Comparison of ENCODE assay signal across 7 cellular contexts in genomic region chr16:30896203-30896889, GRCh38. TPM values are rescaled to one million over a fixed set of nuclear protein-coding genes. Genes with fewer than 3 reads are reported as not detected.
DNase-seq lines count a peak whose midpoint lies in the region; ATAC-seq, FAIRE-seq and TF ChIP-seq lines count a peak whose summit lies in the region.

TSS of gene CTF1 (plus strand) at chr16:30896614. CDS start at chr16:30896644, 30 bp downstream.

- POLR2A ChIA-PET in HepG2 (lab: Yijun Ruan, JAX): interaction anchor here (0.8 to 2.2 kb wide), 10 partner anchors 9 to 197 kb away, joined by 3 to 18 read pairs (median 3); partner anchors contain the start of genes FBXL19 and SRCAP

- peak within 1 kb of the TSS; percentile 35 for H2AFZ ChIP-seq in HepG2 (ENCODE audit: low read length)

- peak within 1 kb of the TSS; percentile 79 to 98 (median 90) for H3K27ac ChIP-seq in Peyer's patch
- H3K27ac ChIP-seq in duodenal mucosa (ENCODE audit: low read depth, low read length): peak within 1 kb of the TSS; percentile 92
- peak within 1 kb of the TSS; percentile 70 for H3K27ac ChIP-seq in HepG2 (ENCODE audit: extremely low read length, insufficient read depth, low read length)
- H3K27ac ChIP-seq in stomach smooth muscle (ENCODE audit: low read length): peak within 1 kb of the TSS; percentile 99

- peaks cover 8% of the 10 kb centered on the region for H3K79me2 ChIP-seq in HepG2 (ENCODE audit: insufficient read depth, low read length)

- TF ChIP-seq POLR2A in Peyer's patch (IDR thresholded peaks at IDR 0.05) (no peak), HepG2 (IDR thresholded peaks at IDR 0.05; ENCODE audit: insufficient read depth in 1 of 2, low read depth in 2 of 2, low read length in 2 of 2) (no peak; a peak in 1 of 4 replicates)

- WGBS in HepG2 (ENCODE audit: low lambda C conversion rate): 18% methylated on average over 32 of the region's 36 CpGs

- no peak for TF ChIP-seq RAD21 in HepG2 (CRISPR knock-in tag; IDR thresholded peaks at IDR 0.05)

- peak within 1 kb of the TSS; percentile 88 for H3K4me2 ChIP-seq in HepG2 (ENCODE audit: low read depth, low read length)

- TF ChIP-seq CTCF in Peyer's patch (IDR thresholded peaks at IDR 0.05): no peak
- TF ChIP-seq CTCF in HepG2 (CRISPR knock-in tag; IDR thresholded peaks at IDR 0.05): no peak

- CTCF ChIA-PET in HepG2 (lab: Yijun Ruan, JAX; ENCODE audit: low intra/inter-chr PET ratio, low total read pairs): no interaction called here

- peak in 2 of 3 donors; percentile 65 to 73 for DNase-seq in Peyer's patch
- peak; percentile 39 for DNase-seq in HepG2 (ENCODE audit: low spot score)
- DNase-seq in NCI-H1694 (lab: John Stamatoyannopoulos, UW): no peak
- DNase-seq in RPMI8226: no peak

- no TSS peak for BruUV-seq in HepG2 (replicated peaks; lab: Mats Ljungman, UMichigan)

- no peak for FAIRE-seq in HepG2 (lab: Jason Lieb, UNC)

- no peaks in the 10 kb centered on the region for H3K9me3 ChIP-seq in Peyer's patch
- H3K9me3 ChIP-seq in duodenal mucosa (ENCODE audit: control insufficient read depth in 1 of 2, low read length in 2 of 2): no peaks in the 10 kb centered on the region
- no peaks in the 10 kb centered on the region for H3K9me3 ChIP-seq in HepG2 (ENCODE audit: low read length)
- no peaks in the 10 kb centered on the region for H3K9me3 ChIP-seq in stomach smooth muscle (ENCODE audit: control insufficient read depth in 2 of 2, low read length in 2 of 2)

- TF ChIP-seq EP300 in HepG2 (IDR thresholded peaks at IDR 0.05; ENCODE audit: low read depth in 2 of 2, low read length in 2 of 2) (0 out of 4 replicates have a peak, but pooled peaks of 1 of the 2 experiments have one; percentile 35), HepG2 (CRISPR knock-in tag; IDR thresholded peaks at IDR 0.05; ENCODE audit: borderline replicate concordance) (no peak)

- H3K9ac ChIP-seq in duodenal mucosa (ENCODE audit: low read depth in 1 of 2, low read length in 2 of 2) (peak within 1 kb of the TSS; percentile 71 to 77), HepG2 (ENCODE audit: insufficient read depth, low read depth, low read length) (peak within 1 kb of the TSS; percentile 70), stomach smooth muscle (ENCODE audit: low read length in 2 of 2) (peak within 1 kb of the TSS; percentile 94 to 97)

- no peaks in the 10 kb centered on the region for H3K27me3 ChIP-seq in Peyer's patch
- H3K27me3 ChIP-seq in duodenal mucosa (ENCODE audit: control insufficient read depth in 1 of 2, insufficient read depth in 2 of 2, low read length in 2 of 2): no peaks in the 10 kb centered on the region
- no peaks in the 10 kb centered on the region for H3K27me3 ChIP-seq in HepG2 (ENCODE audit: control insufficient read depth in 1 of 2, insufficient read depth in 2 of 2, low read length in 2 of 2)
- no peaks in the 10 kb centered on the region for H3K27me3 ChIP-seq in stomach smooth muscle (ENCODE audit: control insufficient read depth in 1 of 2, insufficient read depth in 2 of 2, low read length in 2 of 2)

- peaks cover 0 to 5% (median 0%) of the 10 kb centered on the region in 3 donors for H3K36me3 ChIP-seq in Peyer's patch
- peaks cover 2 to 3% of the 10 kb centered on the region in 2 donors for H3K36me3 ChIP-seq in duodenal mucosa (ENCODE audit: control insufficient read depth in 1 of 2, insufficient read depth in 2 of 2, low read length in 2 of 2)
- peaks cover 0 to 3% of the 10 kb centered on the region in 2 experiments; a peak in 2 of 5 replicates for H3K36me3 ChIP-seq in HepG2 (replicated peaks in 1 of 2; ENCODE audit: control insufficient read depth in 1 of 2, insufficient read depth in 2 of 2, low read length in 2 of 2)
- H3K36me3 ChIP-seq in stomach smooth muscle (ENCODE audit: control insufficient read depth in 2 of 2, insufficient read depth in 2 of 2, low read length in 2 of 2): peaks cover 3 to 4% of the 10 kb centered on the region in 2 donors

- intact Hi-C loops in HepG2 (cut with micrococcal nuclease; ENCODE audit: unreplicated experiment): loop anchor here (2.0 kb wide), 1 partner anchor 22 kb away; no protein-coding TSS in a partner anchor

- no peaks in the 10 kb centered on the region for H4K20me1 ChIP-seq in HepG2 (ENCODE audit: insufficient read depth, low read length)

- in situ Hi-C loops in HepG2 (cut with HindIII; ENCODE audit: extremely low pct_ligation_motif_present, low pct_unique_long_range_greater_than_20kb): loop anchor here (10.0 kb wide), 1 partner anchor 52 kb away; no protein-coding TSS in a partner anchor

- H3K4me1 ChIP-seq in Peyer's patch (peaks cover 5 to 34% (median 13%) of the 10 kb centered on the region in 4 donors), duodenal mucosa (ENCODE audit: control insufficient read depth in 1 of 2, insufficient read depth in 2 of 2, low read length in 2 of 2) (peaks cover 31 to 49% of the 10 kb centered on the region in 2 donors), HepG2 (ENCODE audit: insufficient read depth, low read length) (peaks cover 80% of the 10 kb centered on the region), stomach smooth muscle (ENCODE audit: control insufficient read depth, insufficient read depth, low read length) (peaks cover 46% of the 10 kb centered on the region)

- ATAC-seq in GM21447 (IDR thresholded peaks at IDR 0.05; ENCODE audit: unreplicated experiment) (peak; percentile 3), HepG2 (peak; percentile 21)

- H3K4me3 ChIP-seq in Peyer's patch (peak within 1 kb of the TSS; percentile 32 to 59 (median 44)), duodenal mucosa (ENCODE audit: low read depth in 1 of 2, low read length in 2 of 2) (peak within 1 kb of the TSS; percentile 60 to 70), HepG2 (replicated peaks in 1 of 3; ENCODE audit: insufficient read depth in 1 of 3, low read depth in 2 of 3, low read length in 3 of 3) (peak within 1 kb of the TSS; percentile 64 to 84 (median 64)), stomach smooth muscle (ENCODE audit: low read length in 2 of 2) (peak within 1 kb of the TSS; percentile 81 to 83)

TF ChIP-seq in HepG2, 621 proteins besides CTCF, POLR2A, EP300 and RAD21 (continues in another document):
- TF ChIP-seq SRY (CRISPR knock-in tag; IDR thresholded peaks at IDR 0.05): 0 out of 2 replicates have a peak, but pooled peaks have one; percentile 50
- 0 out of 2 replicates have a peak, but pooled peaks have one; percentile 19 for TF ChIP-seq PPARG (CRISPR knock-in tag; conservative IDR thresholded peaks at IDR 0.05)
- peak; percentile 24 for TF ChIP-seq CBX1 (IDR thresholded peaks at IDR 0.05; ENCODE audit: low read depth)
- TF ChIP-seq HNRNPK (IDR thresholded peaks at IDR 0.05; ENCODE audit: low read depth, low read length, poor library complexity, severe bottlenecking): peak; percentile 63
- TF ChIP-seq NONO (IDR thresholded peaks at IDR 0.05): no peak
- TF ChIP-seq NONO (CRISPR knock-in tag; conservative IDR thresholded peaks at IDR 0.05): peak; percentile 28; the same call in 1 of the 2 replicates
- TF ChIP-seq RBM39 (IDR thresholded peaks at IDR 0.05; ENCODE audit: low read depth, low read length, poor library complexity, severe bottlenecking): peak; percentile 85
- TF ChIP-seq ZNF20 (CRISPR knock-in tag; IDR thresholded peaks at IDR 0.05): no peak
- no peak for TF ChIP-seq MBNL3 (CRISPR knock-in tag; conservative IDR thresholded peaks at IDR 0.05)
- TF ChIP-seq ZNF501 (CRISPR knock-in tag; IDR thresholded peaks at IDR 0.05): 0 out of 2 replicates have a peak, but pooled peaks have one; percentile 22
- TF ChIP-seq ZGPAT (CRISPR knock-in tag; IDR thresholded peaks at IDR 0.05): peak; percentile 30; the same call in 1 of the 2 replicates

RNA-seq across cellular contexts. Expression of gene CTF1, which starts in this region (rescaled TPM):
- 1 to 10 TPM in 1 of 4 donors, not detected in 3; 1.2 TPM for total RNA-seq in Peyer's patch
- 0.11 and 0.13 TPM in 2 replicates for total RNA-seq in HepG2 (2016; rRNA removed; fragmentation: Illumina TruSeq; extraction: Trizol)
- 0.18 and 0.20 TPM in 2 replicates for total RNA-seq in HepG2 (2016; cell fraction: cytosol; rRNA removed; fragmentation: Illumina TruSeq; extraction: Trizol; ENCODE audit: low read depth)
- total RNA-seq in HepG2 (2016; cell fraction: insoluble cytoplasmic fraction; rRNA removed; fragmentation: Illumina TruSeq; extraction: Trizol): 0.19 TPM in 1 of 2 replicates, not detected in the other
- total RNA-seq in HepG2 (2016; cell fraction: membrane; rRNA removed; fragmentation: Illumina TruSeq; extraction: Trizol): 0.19 and 0.31 TPM in 2 replicates
- not detected in 2 replicates for total RNA-seq in HepG2 (2016; cell fraction: nucleus; rRNA removed; fragmentation: Illumina TruSeq; extraction: Trizol)
- polyA plus RNA-seq in HepG2 (2011; rRNA removed): 1.8 and 2.6 TPM in 2 replicates
- polyA plus RNA-seq in HepG2 (2011; cell fraction: cytosol; rRNA removed): 1.5 and 1.6 TPM in 2 replicates
- 1.7 and 2.3 TPM in 2 replicates for polyA plus RNA-seq in HepG2 (2011; cell fraction: nucleus; rRNA removed)
- 0.57 and 0.99 TPM in 2 replicates for polyA plus RNA-seq in HepG2 (2012)
- 0.20 and 0.23 TPM in 2 replicates for polyA plus RNA-seq in HepG2 (2016; cell fraction: cytosol; fragmentation: Illumina TruSeq; extraction: Trizol; ENCODE audit: low read depth)
- polyA plus RNA-seq in HepG2 (2016; cell fraction: insoluble cytoplasmic fraction; fragmentation: Illumina TruSeq; extraction: Trizol; ENCODE audit: low read depth): 0.44 and 0.81 TPM in 2 replicates
- polyA plus RNA-seq in HepG2 (2016; cell fraction: membrane; fragmentation: Illumina TruSeq; extraction: Trizol; ENCODE audit: low read depth): 0.44 and 0.47 TPM in 2 replicates
- polyA plus RNA-seq in HepG2 (2016; cell fraction: nucleus; fragmentation: Illumina TruSeq; extraction: Trizol; ENCODE audit: insufficient read depth, low read depth): 0.28 and 0.49 TPM in 2 replicates
- 0.94 and 3.5 TPM in 2 replicates for polyA minus RNA-seq in HepG2 (2011; rRNA and poly(A)+ RNA removed; ENCODE audit: low replicate concordance)
- polyA minus RNA-seq in HepG2 (2011; cell fraction: cytosol; rRNA and poly(A)+ RNA removed): 0.49 and 0.97 TPM in 2 replicates
- 0.25 and 0.77 TPM in 2 replicates for polyA minus RNA-seq in HepG2 (2011; cell fraction: nucleus; rRNA and poly(A)+ RNA removed)

Comparison
In these comparisons a context has a peak if more than half of its experiments do, and no peak if none do; other contexts are left out.
1. DNase-seq: peak in Peyer's patch (2 of 3) and HepG2 (single experiment); none in NCI-H1694 (single experiment) and RPMI8226 (single experiment).
2. Peak in every context shown above with its lines, with median percentiles within 50 percentile points of each other: H3K27ac ChIP-seq, H3K4me3 ChIP-seq and H3K9ac ChIP-seq.